13 cellular contexts compared by ENCODE assay signal in genomic region chr3:112056451-112056929, GRCh38. TPM values are rescaled to one million over a fixed set of nuclear protein-coding genes. Genes with fewer than 3 reads are reported as not detected.
DNase-seq lines count a peak whose midpoint lies in the region; ATAC-seq and TF ChIP-seq lines count a peak whose summit lies in the region.
"Had no signal": no experiment of that assay in that cellular context is flagged by ENCODE, and none has a peak within 500 bp of the region (broad histone marks: within the 10 kb centered on the region; RNA-seq: fewer than 3 reads in every experiment).

No MANE protein-coding gene starts in this region.

- peaks cover 4% of the 10 kb centered on the region for H3K27me3 Mint-ChIP-seq in activated T-helper 1 cell treated with anti-CD3 and anti-CD28 coated beads, Interleukin-12 subunit alpha, Interleukin-12 subunit beta, Interleukin-2, Interleukin-4 antibody, amounts not matched to agents 30 ng/mL and 10 ng/mL and 1 ng/mL, durations not matched to agents 14 hours and 24 hours and 36 hours (ENCODE audit: insufficient read depth)
- peaks cover 0 to 4% (median 4%) of the 10 kb centered on the region in 3 donors for H3K27me3 Mint-ChIP-seq in immature natural killer cell (ENCODE audit: low read depth in 3 of 3)

- peak; percentile 53 for DNase-seq in AG10803 (ENCODE audit: low read depth)
- peak; percentile 11 for DNase-seq in HFF-Myc (ENCODE audit: extremely low read depth, low read depth)
- DNase-seq in activated T-helper 1 cell treated with anti-CD3 and anti-CD28 coated beads, Interleukin-12 subunit alpha, Interleukin-12 subunit beta, Interleukin-2, Interleukin-4 antibody, amounts not matched to agents 30 ng/mL and 10 ng/mL and 1 ng/mL, durations not matched to agents 14 hours and 24 hours and 36 hours (ENCODE audit: low spot score): no peak
- peak; percentile 28 for DNase-seq in glomerular visceral epithelial cell (ENCODE audit: extremely low spot score)
- no peak for DNase-seq in immature natural killer cell
- DNase-seq in mucosa of descending colon: no peak
- DNase-seq in Kasumi-1 (lab: John Stamatoyannopoulos, UW): no peak
- DNase-seq in stimulated activated CD8-positive, alpha-beta memory T cell treated with anti-CD3 and anti-CD28 coated beads, Interleukin-4, amount 100 ng/mL, for 48 hours: no peak
- DNase-seq: amygdala, Calu3, endodermal cell, NCI-H2029 treated with DMSO at 0.1 percent for 48 hours had no signal

- no peak overlapping the region for H3K4me3 Mint-ChIP-seq in activated T-helper 1 cell treated with anti-CD3 and anti-CD28 coated beads, Interleukin-12 subunit alpha, Interleukin-12 subunit beta, Interleukin-2, Interleukin-4 antibody, amounts not matched to agents 30 ng/mL and 10 ng/mL and 1 ng/mL, durations not matched to agents 14 hours and 24 hours and 36 hours
- no peak overlapping the region for H3K4me3 Mint-ChIP-seq in immature natural killer cell
- H3K4me3 Mint-ChIP-seq: endodermal cell, nephron had no signal

- H3K36me3 Mint-ChIP-seq in activated T-helper 1 cell treated with anti-CD3 and anti-CD28 coated beads, Interleukin-12 subunit alpha, Interleukin-12 subunit beta, Interleukin-2, Interleukin-4 antibody, amounts not matched to agents 30 ng/mL and 10 ng/mL and 1 ng/mL, durations not matched to agents 14 hours and 24 hours and 36 hours (ENCODE audit: low read depth): no peaks in the 10 kb centered on the region
- no peaks in the 10 kb centered on the region for H3K36me3 Mint-ChIP-seq in immature natural killer cell

- intact Hi-C loops in activated T-helper 1 cell treated with anti-CD3 and anti-CD28 coated beads, Interleukin-12 subunit alpha, Interleukin-12 subunit beta, Interleukin-2, Interleukin-4 antibody, amounts not matched to agents 30 ng/mL and 10 ng/mL and 1 ng/mL, durations not matched to agents 14 hours and 24 hours and 36 hours (cut with micrococcal nuclease): loop anchor here (1.0 to 2.0 kb wide), 2 partner anchors 18 to 30 kb away; partner anchors contain the start of gene C3orf52
- intact Hi-C loops in mucosa of descending colon (cut with DNase I, micrococcal nuclease): no loop called here

- H3K4me1 Mint-ChIP-seq in activated T-helper 1 cell treated with anti-CD3 and anti-CD28 coated beads, Interleukin-12 subunit alpha, Interleukin-12 subunit beta, Interleukin-2, Interleukin-4 antibody, amounts not matched to agents 30 ng/mL and 10 ng/mL and 1 ng/mL, durations not matched to agents 14 hours and 24 hours and 36 hours (ENCODE audit: low read depth): peaks cover 31% of the 10 kb centered on the region
- no peaks in the 10 kb centered on the region for H3K4me1 Mint-ChIP-seq in immature natural killer cell
- H3K4me1 Mint-ChIP-seq: nephron had no signal

- no peaks in the 10 kb centered on the region for H3K36me3 ChIP-seq in mucosa of descending colon (ENCODE audit: low read depth)

- H3K27ac Mint-ChIP-seq in activated T-helper 1 cell treated with anti-CD3 and anti-CD28 coated beads, Interleukin-12 subunit alpha, Interleukin-12 subunit beta, Interleukin-2, Interleukin-4 antibody, amounts not matched to agents 30 ng/mL and 10 ng/mL and 1 ng/mL, durations not matched to agents 14 hours and 24 hours and 36 hours: peak overlapping the region; percentile 53
- no peak overlapping the region for H3K27ac Mint-ChIP-seq in immature natural killer cell
- H3K27ac Mint-ChIP-seq: endodermal cell, nephron had no signal

- no peak for ATAC-seq in mucosa of descending colon

- no peak for TF ChIP-seq CTCF in AG10803 (conservative IDR thresholded peaks at IDR 0.05; ENCODE audit: low read length)
- no peak for TF ChIP-seq CTCF in HFF-Myc (IDR thresholded peaks at IDR 0.05; ENCODE audit: low read depth, low read length, missing control alignments)
- no peak for TF ChIP-seq CTCF in mucosa of descending colon (IDR thresholded peaks at IDR 0.05)

- H3K9me3 Mint-ChIP-seq in activated T-helper 1 cell treated with anti-CD3 and anti-CD28 coated beads, Interleukin-12 subunit alpha, Interleukin-12 subunit beta, Interleukin-2, Interleukin-4 antibody, amounts not matched to agents 30 ng/mL and 10 ng/mL and 1 ng/mL, durations not matched to agents 14 hours and 24 hours and 36 hours: no peaks in the 10 kb centered on the region
- H3K9me3 Mint-ChIP-seq in immature natural killer cell: no peaks in the 10 kb centered on the region
- H3K9me3 Mint-ChIP-seq: nephron had no signal

- no peaks in the 10 kb centered on the region for H3K9me3 ChIP-seq in mucosa of descending colon

- no peak overlapping the region for H3K4me3 ChIP-seq in AG10803 (ENCODE audit: low read length)
- H3K4me3 ChIP-seq in HFF-Myc (replicated peaks; ENCODE audit: low read depth, low read length): no peak overlapping the region
- no peak overlapping the region for H3K4me3 ChIP-seq in mucosa of descending colon

- H3K4me1 ChIP-seq in mucosa of descending colon (ENCODE audit: low read depth): no peaks in the 10 kb centered on the region

RNA-seq across cellular contexts. Expression of gene TMPRSS7, which starts 22.0 kb away (rescaled TPM):
- total RNA-seq in activated T-helper 1 cell treated with anti-CD3 and anti-CD28 coated beads, Interleukin-12 subunit alpha, Interleukin-12 subunit beta, Interleukin-2, Interleukin-4 antibody, amounts not matched to agents 30 ng/mL and 10 ng/mL and 1 ng/mL, durations not matched to agents 14 hours and 24 hours and 36 hours: not detected in 2 replicates
- not detected for polyA plus RNA-seq in immature natural killer cell
- under 1 TPM in 1 of 3 donors, not detected in 2; 0.12 TPM for total RNA-seq in mucosa of descending colon
- total RNA-seq: Calu3, endodermal cell had no signal

RNA-seq across cellular contexts. Expression of gene C3orf52, which starts 29.7 kb away (rescaled TPM):
- 12.4 and 12.8 TPM in 2 replicates for total RNA-seq in activated T-helper 1 cell treated with anti-CD3 and anti-CD28 coated beads, Interleukin-12 subunit alpha, Interleukin-12 subunit beta, Interleukin-2, Interleukin-4 antibody, amounts not matched to agents 30 ng/mL and 10 ng/mL and 1 ng/mL, durations not matched to agents 14 hours and 24 hours and 36 hours
- under 1 TPM in 1 of 3 donors, not detected in 2; 0.29 TPM for polyA plus RNA-seq in immature natural killer cell
- total RNA-seq in mucosa of descending colon: 10 to 100 TPM; 22.6 to 49.9 (median 36.3) TPM

RNA-seq across cellular contexts. Expression of gene TAGLN3, which starts 57.8 kb away (rescaled TPM):
- total RNA-seq in activated T-helper 1 cell treated with anti-CD3 and anti-CD28 coated beads, Interleukin-12 subunit alpha, Interleukin-12 subunit beta, Interleukin-2, Interleukin-4 antibody, amounts not matched to agents 30 ng/mL and 10 ng/mL and 1 ng/mL, durations not matched to agents 14 hours and 24 hours and 36 hours: 0.78 and 1.1 TPM in 2 replicates
- polyA plus RNA-seq in immature natural killer cell: not detected
- total RNA-seq in mucosa of descending colon: 10 to 100 TPM in 1 of 3 donors, under 1 TPM in 2; 0.27 to 14.7 (median 0.49) TPM
- total RNA-seq: Calu3 had no signal

Comparison
In these comparisons a context has a peak if more than half of its experiments do, and no peak if none do; other contexts are left out.
1. DNase-seq: peak in AG10803 (single experiment), HFF-Myc (single experiment) and glomerular visceral epithelial cell (single experiment); none in activated T-helper 1 cell treated with anti-CD3 and anti-CD28 coated beads, Interleukin-12 subunit alpha, Interleukin-12 subunit beta, Interleukin-2, Interleukin-4 antibody, amounts not matched to agents 30 ng/mL and 10 ng/mL and 1 ng/mL, durations not matched to agents 14 hours and 24 hours and 36 hours (single experiment), immature natural killer cell (0 of 3), mucosa of descending colon (0 of 3), Kasumi-1 (0 of 2) and stimulated activated CD8-positive, alpha-beta memory T cell treated with anti-CD3 and anti-CD28 coated beads, Interleukin-4, amount 100 ng/mL, for 48 hours (single experiment).